Comparison of ENCODE assay signal across 17 cellular contexts in the genomic region with DNA sequence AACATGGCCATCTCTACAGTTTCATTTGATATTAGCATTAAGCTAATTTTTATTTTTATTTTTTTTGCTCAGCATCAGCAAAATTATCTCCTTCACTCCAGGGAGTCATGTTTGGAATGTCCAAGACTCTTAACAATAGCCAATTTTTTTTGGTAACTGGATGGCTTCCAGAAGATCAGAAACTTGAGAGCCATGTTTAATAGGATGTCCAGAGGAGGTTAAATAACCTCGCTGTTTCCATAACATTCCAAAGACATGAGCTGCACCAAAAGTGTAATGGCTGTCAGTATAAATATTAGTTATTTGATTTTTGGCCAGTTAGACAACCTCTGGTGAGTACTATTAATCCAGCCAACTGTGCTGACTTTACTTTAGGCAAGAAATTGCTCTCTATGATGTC.
DNase-seq lines count a peak whose midpoint lies in the region; ATAC-seq and TF ChIP-seq lines count a peak whose summit lies in the region.
"Had no signal": no experiment of that assay in that cellular context is flagged by ENCODE, and none has a peak within 500 bp of the region (broad histone marks: within the 10 kb centered on the region; RNA-seq: fewer than 3 reads in every experiment).

No MANE protein-coding gene starts in this region.

- POLR2A ChIA-PET in BJ (lab: Charles Lee), result no interaction called here

- H3K4me3 ChIP-seq in BJ (ENCODE audit: low read depth, low read length) (no peak overlapping the region), mesenchymal stem cell (ENCODE audit: insufficient read depth in 1 of 2, low read depth in 1 of 2, low read length in 2 of 2) (no peak overlapping the region), aorta (ENCODE audit: low read length in 2 of 2) (no peak overlapping the region)
- H3K4me3 ChIP-seq: heart left ventricle, lung, pancreas had no signal

- no peak for TF ChIP-seq CTCF in BJ (IDR thresholded peaks at IDR 0.05; ENCODE audit: insufficient read depth, low read depth, low read length)

- no peak overlapping the region for H3K23ac ChIP-seq in mesenchymal stem cell (ENCODE audit: low read length in 2 of 2)

- H4K8ac ChIP-seq in mesenchymal stem cell (ENCODE audit: low read length), result no peak overlapping the region

- H3K9me3 ChIP-seq in mesenchymal stem cell (ENCODE audit: control insufficient read depth, low read length) (no peaks in the 10 kb centered on the region), aorta (ENCODE audit: control insufficient read depth, low read length) (no peaks in the 10 kb centered on the region)
- H3K9me3 ChIP-seq: heart left ventricle, pancreas had no signal

- no peaks in the 10 kb centered on the region for H3K36me3 ChIP-seq in BJ (ENCODE audit: control insufficient read depth, insufficient read depth, low read length)
- no peaks in the 10 kb centered on the region for H3K36me3 ChIP-seq in mesenchymal stem cell (ENCODE audit: control insufficient read depth in 1 of 2, insufficient read depth in 2 of 2, low read depth in 1 of 2, low read length in 2 of 2)
- H3K36me3 ChIP-seq in aorta (ENCODE audit: control insufficient read depth in 1 of 2, insufficient read depth in 2 of 2, low read length in 1 of 2), result no peaks in the 10 kb centered on the region
- H3K36me3 ChIP-seq: heart left ventricle, pancreas had no signal

- no peaks in the 10 kb centered on the region for H3K27me3 ChIP-seq in BJ (ENCODE audit: control insufficient read depth, insufficient read depth, low read length)
- H3K27me3 ChIP-seq in mesenchymal stem cell (ENCODE audit: control insufficient read depth in 1 of 2, insufficient read depth in 1 of 2, low read length in 2 of 2), result no peaks in the 10 kb centered on the region
- no peaks in the 10 kb centered on the region for H3K27me3 ChIP-seq in aorta (ENCODE audit: control insufficient read depth in 1 of 2, insufficient read depth in 2 of 2, low read length in 1 of 2)
- H3K27me3 ChIP-seq: heart left ventricle, pancreas had no signal

- H3K27ac ChIP-seq in mesenchymal stem cell (ENCODE audit: low read length, poor library complexity, severe bottlenecking) (peak overlapping the region; percentile 57), aorta (ENCODE audit: low read depth in 1 of 2, low read length in 2 of 2) (no peak overlapping the region)
- H3K27ac ChIP-seq: pancreas had no signal

- no CpG with 5 or more reads among the region's 1 CpG for WGBS in mesenchymal stem cell
- 6% methylated on average over 1 of the region's 1 CpG for WGBS in aorta, 2 donors

- no peak overlapping the region for H3K14ac ChIP-seq in mesenchymal stem cell (ENCODE audit: low read length in 2 of 2)

- no peak overlapping the region for H2AFZ ChIP-seq in mesenchymal stem cell (ENCODE audit: low read depth, low read length)

- H3K4me1 ChIP-seq in mesenchymal stem cell (ENCODE audit: control insufficient read depth, insufficient read depth, low read depth, low read length), result no peaks in the 10 kb centered on the region
- H3K4me1 ChIP-seq in aorta (ENCODE audit: control insufficient read depth in 1 of 2, insufficient read depth in 2 of 2, low read length in 2 of 2), result peaks cover 0 to 6% of the 10 kb centered on the region in 2 donors
- H3K4me1 ChIP-seq: pancreas had no signal

- no peak overlapping the region for H3K9ac ChIP-seq in mesenchymal stem cell (ENCODE audit: low read length)

- DNase-seq in BJ (ENCODE audit: low read depth) (peak; percentile 83), NCI-H226 (peak; percentile 90), dedifferentiated amniotic fluid mesenchymal stem cell (ENCODE audit: extremely low spot score) (peak; percentile 77), mesenchymal stem cell (no peak), aorta (no peak), COLO668 (lab: John Stamatoyannopoulos, UW; ENCODE audit: unreplicated experiment) (no peak)
- DNase-seq: activated CD8-positive, alpha-beta T cell treated with anti-CD3 and anti-CD28 coated beads for 36 hours; activated naive CD4-positive, alpha-beta T cell; heart left ventricle; MM.1S; OCI-M1; pancreas; stimulated activated CD4-positive, alpha-beta T cell treated with anti-CD3 and anti-CD28 coated beads, Interleukin-2, amount 100 ng/mL, for 24 hours had no signal

- CTCF ChIA-PET in BJ (lab: Yijun Ruan, JAX), result interaction anchor here (0.9 to 1.4 kb wide), 5 partner anchors 27 to 167 kb away, joined by 3 read pairs; a partner anchor contains a TSS

- no peak overlapping the region for H2BK5ac ChIP-seq in mesenchymal stem cell (ENCODE audit: low read depth, low read length, poor library complexity, severe bottlenecking)

- H2AK5ac ChIP-seq in mesenchymal stem cell (ENCODE audit: low read length, severe bottlenecking), result no peak overlapping the region

- H2BK120ac ChIP-seq in mesenchymal stem cell (ENCODE audit: low read depth, low read length), result no peak overlapping the region

- H2BK15ac ChIP-seq in mesenchymal stem cell (ENCODE audit: low read depth, poor library complexity, severe bottlenecking), result no peak overlapping the region

- H3K18ac ChIP-seq in mesenchymal stem cell (ENCODE audit: low read depth in 1 of 2, low read length in 2 of 2), result no peak overlapping the region

- no peak overlapping the region for H3K4me2 ChIP-seq in mesenchymal stem cell (ENCODE audit: low read length, poor library complexity, severe bottlenecking)

- no peak overlapping the region for H4K91ac ChIP-seq in mesenchymal stem cell (ENCODE audit: low read length)

- no peak overlapping the region for H2BK12ac ChIP-seq in mesenchymal stem cell (ENCODE audit: low read length in 2 of 2)

- intact Hi-C loops in aorta (cut with DNase I), result no loop called here

- no peaks in the 10 kb centered on the region for H3K79me1 ChIP-seq in mesenchymal stem cell (replicated peaks; ENCODE audit: low read length, poor library complexity, severe bottlenecking)

- no peak overlapping the region for H3K4ac ChIP-seq in mesenchymal stem cell (ENCODE audit: low read depth in 1 of 2, low read length in 2 of 2)

- ATAC-seq in aorta (ENCODE audit: low FRiP score) (no peak), GM19035 (IDR thresholded peaks at IDR 0.05; ENCODE audit: unreplicated experiment) (no peak), HG03280 (IDR thresholded peaks at IDR 0.05; ENCODE audit: unreplicated experiment) (no peak)
- ATAC-seq: activated CD8-positive, alpha-beta T cell treated with anti-CD3 and anti-CD28 coated beads for 36 hours; pancreas; stimulated activated effector memory CD8-positive, alpha-beta T cell treated with anti-CD3 and anti-CD28 coated beads, Interleukin-12 subunit alpha, Interleukin-12 subunit beta, amount 100 ng/mL, for 72 hours had no signal

Comparison
In these comparisons a context has a peak if more than half of its experiments do, and no peak if none do; other contexts are left out.
1. DNase-seq: peak in BJ (single experiment), NCI-H226 (single experiment) and dedifferentiated amniotic fluid mesenchymal stem cell (single experiment); none in mesenchymal stem cell (single experiment), aorta (0 of 2) and COLO668 (single experiment).